ENCODE assay signal across 8 cellular contexts in the genomic region with DNA sequence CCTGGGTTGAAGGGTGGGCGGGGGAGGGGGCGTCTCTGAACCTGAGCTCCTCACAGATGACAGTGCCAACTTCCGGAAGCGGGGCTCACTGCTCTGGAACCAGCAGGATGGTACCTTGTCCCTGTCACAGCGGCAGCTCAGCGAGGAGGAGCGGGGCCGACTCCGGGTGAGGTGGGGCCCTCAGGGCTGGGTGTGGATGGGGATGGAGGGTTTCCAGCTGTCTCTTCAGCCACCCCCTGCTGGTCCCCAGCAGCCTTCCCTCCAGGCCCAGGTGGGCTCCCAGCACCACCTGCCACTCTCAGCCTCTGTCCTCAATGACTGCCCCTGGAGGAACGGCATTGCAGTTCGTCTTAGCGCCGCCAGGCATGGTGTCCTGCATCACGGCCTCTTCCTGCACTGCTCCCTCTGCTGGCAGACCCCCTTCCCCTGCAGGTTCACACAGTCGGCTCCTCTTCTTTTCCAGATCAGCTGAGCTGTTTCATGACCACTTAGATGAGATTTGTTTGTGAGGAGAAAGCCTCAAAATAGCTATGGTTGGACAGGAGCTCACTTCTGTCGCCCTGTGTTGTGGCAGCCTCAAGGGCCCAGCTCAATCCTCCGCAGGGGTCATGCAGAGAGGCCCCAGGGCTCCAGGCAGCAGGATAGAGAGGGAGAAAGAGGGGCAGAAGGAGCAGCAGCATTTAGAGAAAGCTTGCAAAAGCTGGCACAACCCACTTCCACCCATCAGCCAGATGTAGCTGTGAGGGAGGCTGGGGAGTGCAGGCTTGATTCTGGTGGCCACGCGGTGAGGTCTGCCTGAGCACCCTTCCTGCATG. TPM values are rescaled to one million over a fixed set of nuclear protein-coding genes. Genes with fewer than 3 reads are reported as not detected.
DNase-seq lines count a peak whose midpoint lies in the region; ATAC-seq, FAIRE-seq and TF ChIP-seq lines count a peak whose summit lies in the region.

No MANE protein-coding gene starts in this region.

- FAIRE-seq in frontal cortex (lab: Jason Lieb, UNC), result no peak

- H3K36me3 ChIP-seq in SJCRH30, result no peaks in the 10 kb centered on the region

- H3K4me3 ChIP-seq in GM12864 (ENCODE audit: low read depth, low read length) (no peak overlapping the region), SJCRH30 (no peak overlapping the region)

- peak; percentile 58 for TF ChIP-seq CTCF in AG09319 (IDR thresholded peaks at IDR 0.05; ENCODE audit: low read depth, low read length)
- TF ChIP-seq CTCF in GM12864 (IDR thresholded peaks at IDR 0.05; ENCODE audit: low read depth, low read length, missing control alignments), result peak; percentile 49

- peak; percentile 1 for DNase-seq in AG09319 (ENCODE audit: extremely low read depth, low read depth)
- DNase-seq in GM12864 (ENCODE audit: low read depth), result no peak
- DNase-seq in SJCRH30, result peak; percentile 73 to 77
- DNase-seq in iPS-NIHi11 (ENCODE audit: low spot score), result peak; percentile 75
- DNase-seq in kidney tubule cell (ENCODE audit: low spot score), result no peak
- no peak for DNase-seq in frontal cortex (ENCODE audit: low spot score in 2 of 2)

- no peaks in the 10 kb centered on the region; the same call in 1 of the 2 replicates for H3K4me1 ChIP-seq in SJCRH30

- H3K9me3 ChIP-seq in SJCRH30 (replicated peaks), result no peaks in the 10 kb centered on the region

- no peak overlapping the region for H3K27ac ChIP-seq in SJCRH30

- ATAC-seq in GM19455 (IDR thresholded peaks at IDR 0.05; ENCODE audit: unreplicated experiment) (no peak), GM18907 (IDR thresholded peaks at IDR 0.05; ENCODE audit: unreplicated experiment) (no peak)

- H3K27me3 ChIP-seq in SJCRH30, result no peaks in the 10 kb centered on the region

RNA-seq across cellular contexts. Expression of a gene that starts 2.5 kb away (rescaled TPM):
- 0.89 and 1.2 TPM in 2 replicates for total RNA-seq in SJCRH30 (2014; rRNA removed; shearing (Covaris generic))
- 2.0 TPM for total RNA-seq in frontal cortex

RNA-seq across cellular contexts. Expression of a gene that starts 2.8 kb away (rescaled TPM):
- 52.7 and 56.3 TPM in 2 replicates for total RNA-seq in SJCRH30 (2014; rRNA removed; shearing (Covaris generic))
- total RNA-seq in frontal cortex, result 53.4 TPM

RNA-seq across cellular contexts. Expression of a gene that starts 31.9 kb away (rescaled TPM):
- total RNA-seq in SJCRH30 (2014; rRNA removed; shearing (Covaris generic)), result 17.7 and 23.8 TPM in 2 replicates
- 6.9 TPM for total RNA-seq in frontal cortex

RNA-seq across cellular contexts. Expression of a gene that starts 34.6 kb away (rescaled TPM):
- not detected in 2 replicates for total RNA-seq in SJCRH30 (2014; rRNA removed; shearing (Covaris generic))
- total RNA-seq in frontal cortex, result 0.82 TPM

RNA-seq across cellular contexts. Expression of a gene that starts 46.4 kb away (rescaled TPM):
- total RNA-seq in SJCRH30 (2014; rRNA removed; shearing (Covaris generic)), result 13.8 and 14.7 TPM in 2 replicates
- not detected for total RNA-seq in frontal cortex

Comparison
In these comparisons a context has a peak if more than half of its experiments do, and no peak if none do; other contexts are left out.
1. DNase-seq: peak in AG09319 (single experiment), SJCRH30 (2 of 2) and iPS-NIHi11 (single experiment); none in GM12864 (single experiment), kidney tubule cell (single experiment) and frontal cortex (0 of 2).